In genomic region chr10:115157357-115157756, GRCh38 we compare ENCODE assay signal across 31 cellular contexts.
"Had no signal": no experiment of that assay in that cellular context is flagged by ENCODE, and none has a peak within 500 bp of the region (broad histone marks: within the 10 kb centered on the region; RNA-seq: fewer than 3 reads in every experiment).

No MANE protein-coding gene starts in this region.

- H3K4me3 Mint-ChIP-seq: immature natural killer cell; mesothelial cell of epicardium; naive B cell; natural killer cell; nephron progenitor cell; neural progenitor cell; stimulated activated memory B cell treated with anti-CD40 and anti-IgM and Interleukin-4, amounts not matched to agents 10 μg/mL and 1 μg/mL and 100 μg/mL, for 72 hours; stimulated activated naive CD8-positive, alpha-beta T cell treated with anti-CD3 and anti-CD28 coated beads, Interleukin-15, amount 100 ng/mL, for 72 hours; type B pancreatic cell had no signal

- FAIRE-seq: islet of Langerhans, kidney had no signal

- H3K9me3 ChIP-seq: left lung, lower lobe of right lung, neutrophil, right atrium auricular region, right lobe of liver, tibial nerve, uterus had no signal

- DNase-seq: immature natural killer cell; kidney; left colon; left lung; lower lobe of right lung; mammary epithelial cell; mesenchymal stem cell; naive B cell; natural killer cell; nephron progenitor cell; occipital lobe; right lobe of liver; stimulated activated CD4-positive, alpha-beta T cell treated with anti-CD3 and anti-CD28 coated beads, Interleukin-1b, Interleukin-23, amount 100 ng/mL, for 48 hours; stimulated activated CD4-positive, alpha-beta T cell treated with anti-CD3 and anti-CD28 coated beads, Interleukin-2, amount 100 ng/mL, for 48 hours; stimulated activated CD4-positive, alpha-beta T cell treated with anti-CD3 and anti-CD28 coated beads, Interleukin-4, amount 100 ng/mL, for 4 hours; stimulated activated CD8-positive, alpha-beta memory T cell treated with anti-CD3 and anti-CD28 coated beads, Interleukin-4, amount 100 ng/mL, for 48 hours; stimulated activated naive CD4-positive, alpha-beta T cell treated with Interleukin-2 at 50 U/mL for 16 hours; stimulated activated naive CD8-positive, alpha-beta T cell treated with anti-CD3 and anti-CD28 coated beads, Interleukin-15, amount 100 ng/mL, for 72 hours; substantia nigra; uterus had no signal

- H3K36me3 ChIP-seq: left lung, lower lobe of right lung, neural progenitor cell, neutrophil, right atrium auricular region, right lobe of liver, tibial nerve, uterus had no signal

- H3K27me3 ChIP-seq: hepatocyte, left lung, neural progenitor cell, right atrium auricular region, right lobe of liver, uterus had no signal

- H3K4me3 ChIP-seq: hepatocyte, left lung, lower lobe of right lung, neural progenitor cell, right atrium auricular region, right lobe of liver, smooth muscle cell, tibial nerve, uterus had no signal

- H3K4me1 Mint-ChIP-seq: immature natural killer cell; mesothelial cell of epicardium; naive B cell; natural killer cell; nephron progenitor cell; neural progenitor cell; stimulated activated memory B cell treated with anti-CD40 and anti-IgM and Interleukin-4, amounts not matched to agents 10 μg/mL and 1 μg/mL and 100 μg/mL, for 72 hours; stimulated activated naive CD8-positive, alpha-beta T cell treated with anti-CD3 and anti-CD28 coated beads, Interleukin-15, amount 100 ng/mL, for 72 hours had no signal

- H3K27me3 Mint-ChIP-seq: progenitor cell of endocrine pancreas, type B pancreatic cell had no signal

- H3K27ac ChIP-seq: hepatocyte, left lung, lower lobe of right lung, neural progenitor cell, neutrophil, right atrium auricular region, right lobe of liver, tibial nerve, uterus had no signal

- H3K4me2 ChIP-seq: hepatocyte, neural progenitor cell, smooth muscle cell had no signal

- H3K4me1 ChIP-seq: left lung, lower lobe of right lung, neural progenitor cell, right atrium auricular region, right lobe of liver, tibial nerve, uterus had no signal

- H3K27ac Mint-ChIP-seq: immature natural killer cell; mesothelial cell of epicardium; naive B cell; natural killer cell; nephron progenitor cell; neural progenitor cell; progenitor cell of endocrine pancreas; stimulated activated memory B cell treated with anti-CD40 and anti-IgM and Interleukin-4, amounts not matched to agents 10 μg/mL and 1 μg/mL and 100 μg/mL, for 72 hours; stimulated activated naive CD8-positive, alpha-beta T cell treated with anti-CD3 and anti-CD28 coated beads, Interleukin-15, amount 100 ng/mL, for 72 hours; type B pancreatic cell had no signal

- H2AFZ ChIP-seq: hepatocyte, neural progenitor cell had no signal

- H3K36me3 Mint-ChIP-seq: immature natural killer cell; mesothelial cell of epicardium; naive B cell; natural killer cell; stimulated activated memory B cell treated with anti-CD40 and anti-IgM and Interleukin-4, amounts not matched to agents 10 μg/mL and 1 μg/mL and 100 μg/mL, for 72 hours had no signal

- H3K9me3 Mint-ChIP-seq: mesothelial cell of epicardium; neural progenitor cell; stimulated activated memory B cell treated with anti-CD40 and anti-IgM and Interleukin-4, amounts not matched to agents 10 μg/mL and 1 μg/mL and 100 μg/mL, for 72 hours; stimulated activated naive CD8-positive, alpha-beta T cell treated with anti-CD3 and anti-CD28 coated beads, Interleukin-15, amount 100 ng/mL, for 72 hours; type B pancreatic cell had no signal

- H3K79me2 ChIP-seq: hepatocyte had no signal

- ATAC-seq: left colon; left lung; lower lobe of right lung; natural killer cell; right lobe of liver; stimulated activated memory B cell treated with anti-CD40 and anti-IgM and Interleukin-4, amounts not matched to agents 10 μg/mL and 1 μg/mL and 100 μg/mL, for 72 hours; stimulated activated naive CD8-positive, alpha-beta T cell treated with anti-CD3 and anti-CD28 coated beads, Interleukin-15, amount 100 ng/mL, for 72 hours had no signal

- H3K9ac ChIP-seq: neural progenitor cell had no signal
